ENCODE assay signal across 13 cellular contexts in genomic region chr12:107200394-107200793, GRCh38.
DNase-seq lines count a peak whose midpoint lies in the region; ATAC-seq and TF ChIP-seq lines count a peak whose summit lies in the region.
"Had no signal": no experiment of that assay in that cellular context is flagged by ENCODE, and none has a peak within 500 bp of the region (broad histone marks: within the 10 kb centered on the region; RNA-seq: fewer than 3 reads in every experiment).

No MANE protein-coding gene starts in this region.

- TF ChIP-seq CTCF in AG04450 (IDR thresholded peaks at IDR 0.05; ENCODE audit: low read depth, low read length) (no peak), CD14-positive monocyte (IDR thresholded peaks at IDR 0.05) (no peak)

- no peaks in the 10 kb centered on the region for H3K9me3 ChIP-seq in AG04450 (ENCODE audit: control insufficient read depth, insufficient read depth, low read length)
- H3K9me3 ChIP-seq: Caco-2, colonic mucosa, lower lobe of right lung had no signal

- peaks cover 0 to 5% (median 3%) of the 10 kb centered on the region in 3 donors for H3K27me3 Mint-ChIP-seq in CD14-positive monocyte (ENCODE audit: low read depth in 3 of 3)

- DNase-seq in AG04450 (ENCODE audit: low read depth, low spot score) (peak; percentile 62), EL (peak; percentile 74), NCI-H345 (lab: John Stamatoyannopoulos, UW) (peak; percentile 55), epithelial cell of prostate (ENCODE audit: low read depth, low spot score) (peak; percentile 82), dedifferentiated amniotic fluid mesenchymal stem cell (ENCODE audit: extremely low spot score) (no peak), NCI-H524 treated with DMSO at 0.1 percent for 48 hours (lab: John Stamatoyannopoulos, UW) (no peak), CD14-positive monocyte (ENCODE audit: low spot score) (no peak)
- DNase-seq: Caco-2, colonic mucosa, lower lobe of right lung, NCI-H1048, T-helper 9 cell had no signal

- H3K9me3 Mint-ChIP-seq in CD14-positive monocyte, result peaks cover 0 to 3% (median 0%) of the 10 kb centered on the region in 7 donors

- ATAC-seq in HG02938 (IDR thresholded peaks at IDR 0.05; ENCODE audit: unreplicated experiment), result no peak
- ATAC-seq: lower lobe of right lung had no signal

- no peaks in the 10 kb centered on the region for H3K36me3 Mint-ChIP-seq in CD14-positive monocyte

- intact Hi-C loops in CD14-positive monocyte (cut with micrococcal nuclease), result no loop called here

- CTCF ChIA-PET in AG04450 (lab: Charles Lee), result interaction anchor here (1.1 to 1.5 kb wide), 4 partner anchors 68 to 108 kb away, joined by 3 to 6 read pairs (median 3); no protein-coding TSS in a partner anchor

- no peak overlapping the region for H3K4me3 Mint-ChIP-seq in CD14-positive monocyte

- no peaks in the 10 kb centered on the region for H3K4me1 Mint-ChIP-seq in CD14-positive monocyte

- no peaks in the 10 kb centered on the region for H3K27me3 ChIP-seq in AG04450 (ENCODE audit: control insufficient read depth, insufficient read depth, low read length)
- H3K27me3 ChIP-seq: colonic mucosa had no signal

- H3K27ac ChIP-seq in AG04450 (ENCODE audit: low read depth, low read length) (no peak overlapping the region), epithelial cell of prostate (peak overlapping the region; percentile 24)
- H3K27ac ChIP-seq: colonic mucosa, lower lobe of right lung had no signal

- POLR2A ChIA-PET in AG04450 (lab: Yijun Ruan, JAX), result interaction anchor here (0.7 kb wide), 1 partner anchor 37 kb away, joined by 4 read pairs; no protein-coding TSS in a partner anchor

- H3K4me3 ChIP-seq in AG04450 (ENCODE audit: low read depth, low read length), result no peak overlapping the region
- H3K4me3 ChIP-seq: colonic mucosa, lower lobe of right lung had no signal

- no peak overlapping the region for H3K27ac Mint-ChIP-seq in CD14-positive monocyte

Comparison
In these comparisons a context has a peak if more than half of its experiments do, and no peak if none do; other contexts are left out.
1. DNase-seq: peak in AG04450 (single experiment), EL (single experiment), NCI-H345 (single experiment) and epithelial cell of prostate (single experiment); none in dedifferentiated amniotic fluid mesenchymal stem cell (single experiment), NCI-H524 treated with DMSO at 0.1 percent for 48 hours (single experiment) and CD14-positive monocyte (single experiment).